In genomic region chr9:90966475-90967150, GRCh38 we compare ENCODE assay signal across 14 cellular contexts.
A peak's percentile ranks its signal among the peaks of the same experiment; 100 is the strongest.
DNase-seq lines count a peak whose midpoint lies in the region; ATAC-seq and TF ChIP-seq lines count a peak whose summit lies in the region.
"Had no signal": no experiment of that assay in that cellular context is flagged by ENCODE, and none has a peak within 500 bp of the region (broad histone marks: within the 10 kb centered on the region; RNA-seq: fewer than 3 reads in every experiment).

No MANE protein-coding gene starts in this region.

- H3K4me3 ChIP-seq in AG10803 (ENCODE audit: low read length): no peak overlapping the region
- H3K4me3 ChIP-seq in right atrium auricular region: no peak overlapping the region
- H3K4me3 ChIP-seq in MG63: no peak overlapping the region
- H3K4me3 ChIP-seq: gastrocnemius medialis had no signal

- peaks cover 3% of the 10 kb centered on the region for H3K4me1 Mint-ChIP-seq in T-helper 17 cell

- TF ChIP-seq CTCF in AG10803 (conservative IDR thresholded peaks at IDR 0.05; ENCODE audit: low read length): no peak
- TF ChIP-seq CTCF in right atrium auricular region (IDR thresholded peaks at IDR 0.05): no peak

- H3K27ac Mint-ChIP-seq in T-helper 17 cell: no peak overlapping the region
- H3K27ac Mint-ChIP-seq: CD8-positive, alpha-beta T cell; WTC11 had no signal

- H3K27me3 ChIP-seq in right atrium auricular region (no peaks in the 10 kb centered on the region), MG63 (no peaks in the 10 kb centered on the region)

- ATAC-seq in T-helper 17 cell (no peak), HG03139 (IDR thresholded peaks at IDR 0.05; ENCODE audit: unreplicated experiment) (no peak)
- ATAC-seq: CD8-positive, alpha-beta T cell; gastrocnemius medialis had no signal

- no peaks in the 10 kb centered on the region for H3K36me3 Mint-ChIP-seq in T-helper 17 cell (ENCODE audit: low read depth)
- H3K36me3 Mint-ChIP-seq: CD8-positive, alpha-beta T cell; WTC11 had no signal

- no peak overlapping the region for H3K4me3 Mint-ChIP-seq in T-helper 17 cell
- H3K4me3 Mint-ChIP-seq: CD8-positive, alpha-beta T cell had no signal

- peak overlapping the region; percentile 45 for H3K27ac ChIP-seq in epithelial cell of prostate
- H3K27ac ChIP-seq in right atrium auricular region: no peak overlapping the region
- H3K27ac ChIP-seq: gastrocnemius medialis had no signal

- DNase-seq in AG10803 (ENCODE audit: low read depth): peak; percentile 58
- DNase-seq in HS-5 (ENCODE audit: low read depth): peak; percentile 15
- no peak for DNase-seq in epithelial cell of prostate (ENCODE audit: low read depth, low spot score)
- DNase-seq in stimulated activated CD4-positive, alpha-beta T cell treated with anti-CD3 and anti-CD28 coated beads, Interleukin-12 subunit alpha, Interleukin-12 subunit beta, amount 100 ng/mL, for 4 hours: peak; percentile 15
- no peak for DNase-seq in T-helper 17 cell
- no peak for DNase-seq in right atrium auricular region (ENCODE audit: low spot score)
- DNase-seq in MG63: no peak
- DNase-seq: CD8-positive, alpha-beta T cell; gastrocnemius medialis; NCI-H2171 treated with DMSO at 0.1 percent for 48 hours; RPMI8226; substantia nigra had no signal

- H3K36me3 ChIP-seq in right atrium auricular region (no peaks in the 10 kb centered on the region), MG63 (no peaks in the 10 kb centered on the region; the same call in 1 of the 2 replicates)
- H3K36me3 ChIP-seq: gastrocnemius medialis had no signal

- H3K4me1 ChIP-seq in right atrium auricular region: no peaks in the 10 kb centered on the region
- H3K4me1 ChIP-seq: gastrocnemius medialis had no signal

- peaks cover 61% of the 10 kb centered on the region for H3K27me3 Mint-ChIP-seq in T-helper 17 cell

- no peaks in the 10 kb centered on the region for H3K9me3 ChIP-seq in T-helper 17 cell (ENCODE audit: control insufficient read depth, low read length, poor library complexity, severe bottlenecking)
- H3K9me3 ChIP-seq in right atrium auricular region: no peaks in the 10 kb centered on the region
- H3K9me3 ChIP-seq in MG63: no peaks in the 10 kb centered on the region
- H3K9me3 ChIP-seq: gastrocnemius medialis had no signal

Comparison
In these comparisons a context has a peak if more than half of its experiments do, and no peak if none do; other contexts are left out.
1. DNase-seq: peak in AG10803 (single experiment), HS-5 (single experiment) and stimulated activated CD4-positive, alpha-beta T cell treated with anti-CD3 and anti-CD28 coated beads, Interleukin-12 subunit alpha, Interleukin-12 subunit beta, amount 100 ng/mL, for 4 hours (single experiment); none in epithelial cell of prostate (single experiment), T-helper 17 cell (0 of 3), right atrium auricular region (single experiment) and MG63 (single experiment).